ENCODE assay signal across 2 cellular contexts in the genomic region with DNA sequence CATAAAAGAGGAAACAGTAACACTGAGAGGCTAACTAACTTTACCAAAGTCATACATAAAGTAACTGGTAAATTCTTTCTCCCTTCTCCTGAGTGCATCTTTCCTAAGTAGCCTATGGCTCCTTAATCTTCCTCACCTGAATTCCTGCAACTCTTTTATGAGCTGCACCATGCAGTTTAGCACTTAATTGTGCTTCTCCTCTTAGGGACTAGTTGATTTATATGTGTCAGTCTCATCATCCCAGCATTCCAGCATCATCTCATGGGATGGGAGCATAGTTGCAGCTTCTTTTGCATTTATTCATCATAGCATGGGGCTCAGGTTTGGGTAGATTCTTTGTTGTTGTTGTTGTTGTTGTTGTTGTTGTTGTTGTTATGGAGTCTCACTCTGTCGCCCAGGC.
A peak's percentile ranks its signal among the peaks of the same experiment; 100 is the strongest.
TF ChIP-seq lines count a peak whose summit lies in the region.

No MANE protein-coding gene starts in this region.

TF ChIP-seq in HEK293, 187 proteins besides CTCF, POLR2A, EP300 and RAD21 (continues in another document):
- TF ChIP-seq ZNF404 (tag by site-specific recombination; IDR thresholded peaks at IDR 0.05): no peak
- no peak for TF ChIP-seq PRDM1 (tag by site-specific recombination; IDR thresholded peaks at IDR 0.05)
- TF ChIP-seq ZNF768 (tag by site-specific recombination; IDR thresholded peaks at IDR 0.05): no peak
- TF ChIP-seq EGR2 (tag by site-specific recombination; IDR thresholded peaks at IDR 0.05; ENCODE audit: low read depth): no peak
- no peak for TF ChIP-seq ZNF571 (tag by site-specific recombination; IDR thresholded peaks at IDR 0.05)
- TF ChIP-seq, protein P1, sequence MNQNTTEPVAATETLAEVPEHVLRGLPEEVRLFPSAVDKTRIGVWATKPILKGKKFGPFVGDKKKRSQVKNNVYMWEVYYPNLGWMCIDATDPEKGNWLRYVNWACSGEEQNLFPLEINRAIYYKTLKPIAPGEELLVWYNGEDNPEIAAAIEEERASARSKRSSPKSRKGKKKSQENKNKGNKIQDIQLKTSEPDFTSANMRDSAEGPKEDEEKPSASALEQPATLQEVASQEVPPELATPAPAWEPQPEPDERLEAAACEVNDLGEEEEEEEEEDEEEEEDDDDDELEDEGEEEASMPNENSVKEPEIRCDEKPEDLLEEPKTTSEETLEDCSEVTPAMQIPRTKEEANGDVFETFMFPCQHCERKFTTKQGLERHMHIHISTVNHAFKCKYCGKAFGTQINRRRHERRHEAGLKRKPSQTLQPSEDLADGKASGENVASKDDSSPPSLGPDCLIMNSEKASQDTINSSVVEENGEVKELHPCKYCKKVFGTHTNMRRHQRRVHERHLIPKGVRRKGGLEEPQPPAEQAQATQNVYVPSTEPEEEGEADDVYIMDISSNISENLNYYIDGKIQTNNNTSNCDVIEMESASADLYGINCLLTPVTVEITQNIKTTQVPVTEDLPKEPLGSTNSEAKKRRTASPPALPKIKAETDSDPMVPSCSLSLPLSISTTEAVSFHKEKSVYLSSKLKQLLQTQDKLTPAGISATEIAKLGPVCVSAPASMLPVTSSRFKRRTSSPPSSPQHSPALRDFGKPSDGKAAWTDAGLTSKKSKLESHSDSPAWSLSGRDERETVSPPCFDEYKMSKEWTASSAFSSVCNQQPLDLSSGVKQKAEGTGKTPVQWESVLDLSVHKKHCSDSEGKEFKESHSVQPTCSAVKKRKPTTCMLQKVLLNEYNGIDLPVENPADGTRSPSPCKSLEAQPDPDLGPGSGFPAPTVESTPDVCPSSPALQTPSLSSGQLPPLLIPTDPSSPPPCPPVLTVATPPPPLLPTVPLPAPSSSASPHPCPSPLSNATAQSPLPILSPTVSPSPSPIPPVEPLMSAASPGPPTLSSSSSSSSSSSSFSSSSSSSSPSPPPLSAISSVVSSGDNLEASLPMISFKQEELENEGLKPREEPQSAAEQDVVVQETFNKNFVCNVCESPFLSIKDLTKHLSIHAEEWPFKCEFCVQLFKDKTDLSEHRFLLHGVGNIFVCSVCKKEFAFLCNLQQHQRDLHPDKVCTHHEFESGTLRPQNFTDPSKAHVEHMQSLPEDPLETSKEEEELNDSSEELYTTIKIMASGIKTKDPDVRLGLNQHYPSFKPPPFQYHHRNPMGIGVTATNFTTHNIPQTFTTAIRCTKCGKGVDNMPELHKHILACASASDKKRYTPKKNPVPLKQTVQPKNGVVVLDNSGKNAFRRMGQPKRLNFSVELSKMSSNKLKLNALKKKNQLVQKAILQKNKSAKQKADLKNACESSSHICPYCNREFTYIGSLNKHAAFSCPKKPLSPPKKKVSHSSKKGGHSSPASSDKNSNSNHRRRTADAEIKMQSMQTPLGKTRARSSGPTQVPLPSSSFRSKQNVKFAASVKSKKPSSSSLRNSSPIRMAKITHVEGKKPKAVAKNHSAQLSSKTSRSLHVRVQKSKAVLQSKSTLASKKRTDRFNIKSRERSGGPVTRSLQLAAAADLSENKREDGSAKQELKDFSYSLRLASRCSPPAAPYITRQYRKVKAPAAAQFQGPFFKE (tag by site-specific recombination; IDR thresholded peaks at IDR 0.05; ENCODE audit: borderline replicate concordance): no peak
- TF ChIP-seq GLIS1 (tag by site-specific recombination; IDR thresholded peaks at IDR 0.05): no peak
- no peak for TF ChIP-seq ZNF223 (tag by site-specific recombination; IDR thresholded peaks at IDR 0.05)
- no peak for TF ChIP-seq ZFP69B (tag by site-specific recombination; IDR thresholded peaks at IDR 0.05)
- no peak for TF ChIP-seq ZNF350 (tag by site-specific recombination; IDR thresholded peaks at IDR 0.05)
- TF ChIP-seq, protein P2, sequence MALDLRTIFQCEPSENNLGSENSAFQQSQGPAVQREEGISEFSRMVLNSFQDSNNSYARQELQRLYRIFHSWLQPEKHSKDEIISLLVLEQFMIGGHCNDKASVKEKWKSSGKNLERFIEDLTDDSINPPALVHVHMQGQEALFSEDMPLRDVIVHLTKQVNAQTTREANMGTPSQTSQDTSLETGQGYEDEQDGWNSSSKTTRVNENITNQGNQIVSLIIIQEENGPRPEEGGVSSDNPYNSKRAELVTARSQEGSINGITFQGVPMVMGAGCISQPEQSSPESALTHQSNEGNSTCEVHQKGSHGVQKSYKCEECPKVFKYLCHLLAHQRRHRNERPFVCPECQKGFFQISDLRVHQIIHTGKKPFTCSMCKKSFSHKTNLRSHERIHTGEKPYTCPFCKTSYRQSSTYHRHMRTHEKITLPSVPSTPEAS (tag by site-specific recombination; IDR thresholded peaks at IDR 0.05): no peak
- no peak for TF ChIP-seq GLI2 (tag by site-specific recombination; IDR thresholded peaks at IDR 0.05; ENCODE audit: borderline replicate concordance, low read depth)
- TF ChIP-seq ZBTB21 (tag by site-specific recombination; IDR thresholded peaks at IDR 0.05): no peak
- no peak for TF ChIP-seq ZNF214 (tag by site-specific recombination; IDR thresholded peaks at IDR 0.05; ENCODE audit: borderline replicate concordance)
- no peak for TF ChIP-seq ZNF311 (tag by site-specific recombination; IDR thresholded peaks at IDR 0.05; ENCODE audit: borderline replicate concordance)
- no peak for TF ChIP-seq MEIS1 (CRISPR knock-in tag; IDR thresholded peaks at IDR 0.05; ENCODE audit: borderline replicate concordance)
- TF ChIP-seq ZNF138 (tag by site-specific recombination; IDR thresholded peaks at IDR 0.05; ENCODE audit: borderline replicate concordance): no peak
- TF ChIP-seq, protein P3, sequence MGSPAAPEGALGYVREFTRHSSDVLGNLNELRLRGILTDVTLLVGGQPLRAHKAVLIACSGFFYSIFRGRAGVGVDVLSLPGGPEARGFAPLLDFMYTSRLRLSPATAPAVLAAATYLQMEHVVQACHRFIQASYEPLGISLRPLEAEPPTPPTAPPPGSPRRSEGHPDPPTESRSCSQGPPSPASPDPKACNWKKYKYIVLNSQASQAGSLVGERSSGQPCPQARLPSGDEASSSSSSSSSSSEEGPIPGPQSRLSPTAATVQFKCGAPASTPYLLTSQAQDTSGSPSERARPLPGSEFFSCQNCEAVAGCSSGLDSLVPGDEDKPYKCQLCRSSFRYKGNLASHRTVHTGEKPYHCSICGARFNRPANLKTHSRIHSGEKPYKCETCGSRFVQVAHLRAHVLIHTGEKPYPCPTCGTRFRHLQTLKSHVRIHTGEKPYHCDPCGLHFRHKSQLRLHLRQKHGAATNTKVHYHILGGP (tag by site-specific recombination; IDR thresholded peaks at IDR 0.05): no peak
- TF ChIP-seq ZNF10 (tag by site-specific recombination; IDR thresholded peaks at IDR 0.05): no peak
- TF ChIP-seq ZNF624 (tag by site-specific recombination; IDR thresholded peaks at IDR 0.05): no peak
- no peak for TF ChIP-seq SCRT2 (tag by site-specific recombination; IDR thresholded peaks at IDR 0.05)
- no peak for TF ChIP-seq ZNF48 (tag by site-specific recombination; IDR thresholded peaks at IDR 0.05)

TF ChIP-seq in K562, 482 proteins besides CTCF, POLR2A, EP300 and RAD21:
- TF ChIP-seq ZNF217 (CRISPR knock-in tag; IDR thresholded peaks at IDR 0.05): no peak
- no peak for TF ChIP-seq NCOA6 (IDR thresholded peaks at IDR 0.05)
- TF ChIP-seq EGR1 (conservative IDR thresholded peaks at IDR 0.05): no peak
- TF ChIP-seq, protein P4, sequence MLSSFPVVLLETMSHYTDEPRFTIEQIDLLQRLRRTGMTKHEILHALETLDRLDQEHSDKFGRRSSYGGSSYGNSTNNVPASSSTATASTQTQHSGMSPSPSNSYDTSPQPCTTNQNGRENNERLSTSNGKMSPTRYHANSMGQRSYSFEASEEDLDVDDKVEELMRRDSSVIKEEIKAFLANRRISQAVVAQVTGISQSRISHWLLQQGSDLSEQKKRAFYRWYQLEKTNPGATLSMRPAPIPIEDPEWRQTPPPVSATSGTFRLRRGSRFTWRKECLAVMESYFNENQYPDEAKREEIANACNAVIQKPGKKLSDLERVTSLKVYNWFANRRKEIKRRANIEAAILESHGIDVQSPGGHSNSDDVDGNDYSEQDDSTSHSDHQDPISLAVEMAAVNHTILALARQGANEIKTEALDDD (IDR thresholded peaks at IDR 0.05): peak; percentile 42; the same call in 1 of the 2 replicates
- TF ChIP-seq, protein P5, sequence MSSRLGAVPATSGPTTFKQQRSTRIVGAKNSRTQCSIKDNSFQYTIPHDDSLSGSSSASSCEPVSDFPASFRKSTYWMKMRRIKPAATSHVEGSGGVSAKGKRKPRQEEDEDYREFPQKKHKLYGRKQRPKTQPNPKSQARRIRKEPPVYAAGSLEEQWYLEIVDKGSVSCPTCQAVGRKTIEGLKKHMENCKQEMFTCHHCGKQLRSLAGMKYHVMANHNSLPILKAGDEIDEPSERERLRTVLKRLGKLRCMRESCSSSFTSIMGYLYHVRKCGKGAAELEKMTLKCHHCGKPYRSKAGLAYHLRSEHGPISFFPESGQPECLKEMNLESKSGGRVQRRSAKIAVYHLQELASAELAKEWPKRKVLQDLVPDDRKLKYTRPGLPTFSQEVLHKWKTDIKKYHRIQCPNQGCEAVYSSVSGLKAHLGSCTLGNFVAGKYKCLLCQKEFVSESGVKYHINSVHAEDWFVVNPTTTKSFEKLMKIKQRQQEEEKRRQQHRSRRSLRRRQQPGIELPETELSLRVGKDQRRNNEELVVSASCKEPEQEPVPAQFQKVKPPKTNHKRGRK (tag; IDR thresholded peaks at IDR 0.05): no peak
TF ChIP-seq in K562: peak in this region for 1.
